ENCODE assay signal across 8 cellular contexts in the genomic region with DNA sequence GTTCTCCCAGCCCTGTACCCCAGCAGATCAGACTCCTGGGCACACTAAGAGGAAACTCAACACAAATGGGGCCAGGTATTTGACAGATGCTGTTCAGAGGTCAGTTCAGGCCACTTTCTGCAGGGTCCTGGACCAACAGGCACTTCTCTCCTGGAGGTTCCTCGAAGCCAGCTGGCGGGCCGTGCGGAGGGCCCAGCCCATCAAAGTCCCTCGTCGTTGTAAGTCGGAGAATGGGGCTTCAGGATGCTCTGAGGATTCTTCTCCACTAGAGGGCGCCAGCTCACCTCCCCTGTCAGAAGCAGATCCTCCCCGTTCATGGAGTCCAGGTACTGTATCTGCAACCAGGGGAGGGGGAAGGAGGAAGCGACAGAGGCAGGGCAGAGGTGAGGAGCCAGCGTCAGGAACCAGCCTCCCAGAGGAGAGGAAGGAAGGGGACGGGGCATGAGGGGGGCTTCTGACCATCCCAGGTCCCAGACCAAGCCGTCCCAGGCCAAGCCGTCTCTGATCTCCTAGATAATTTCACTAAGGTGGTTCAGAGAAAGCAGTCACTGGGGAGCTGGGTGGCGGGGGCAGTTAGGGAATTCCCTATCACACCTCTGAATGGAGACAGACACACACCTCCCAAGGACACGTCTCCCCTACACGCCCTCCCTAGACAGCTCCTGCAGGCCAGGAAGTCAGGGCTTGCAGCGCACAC. TPM values are rescaled to one million over a fixed set of nuclear protein-coding genes. Genes with fewer than 3 reads are reported as not detected.
DNase-seq lines count a peak whose midpoint lies in the region; ATAC-seq and TF ChIP-seq lines count a peak whose summit lies in the region.

No MANE protein-coding gene starts in this region.

- no peak overlapping the region for H3K4me3 ChIP-seq in colonic mucosa
- no peak overlapping the region for H3K4me3 ChIP-seq in liver (ENCODE audit: low read depth in 1 of 3, low read length in 3 of 3)

- peak overlapping the region in 1 of 2 donors; percentile 21 for H3K9ac ChIP-seq in colonic mucosa (ENCODE audit: low read depth in 2 of 2, low read length in 2 of 2)
- no peak overlapping the region for H3K9ac ChIP-seq in liver (ENCODE audit: low read depth in 1 of 2, low read length in 2 of 2)

- TF ChIP-seq CTCF in colonic mucosa (IDR thresholded peaks at IDR 0.05) = peak; percentile 83
- peak; percentile 91 for TF ChIP-seq CTCF in liver (IDR thresholded peaks at IDR 0.05; ENCODE audit: low read depth, low read length, missing input control)

- intact Hi-C loops in activated CD4-positive, alpha-beta T cell treated with anti-CD3 and anti-CD28 coated beads, Interleukin-2, amount 10 ng/mL, durations not matched to agents 24 days and 14 days (cut with micrococcal nuclease) = loop anchor here (1.0 to 10.0 kb wide), 5 partner anchors 8 to 311 kb away; a partner anchor contains a TSS
- intact Hi-C loops in colonic mucosa (cut with DNase I) = loop anchor here (5.0 kb wide), 1 partner anchor 128 kb away; no protein-coding TSS in a partner anchor

- peaks cover 41% of the 10 kb centered on the region for H3K4me1 Mint-ChIP-seq in activated CD4-positive, alpha-beta T cell treated with anti-CD3 and anti-CD28 coated beads, Interleukin-2, amount 10 ng/mL, durations not matched to agents 24 days and 14 days

- H3K4me1 ChIP-seq in colonic mucosa (no peaks in the 10 kb centered on the region), liver (ENCODE audit: control insufficient read depth in 4 of 4, insufficient read depth in 4 of 4, low read length in 3 of 4) (peaks cover 0 to 25% (median 19%) of the 10 kb centered on the region in 4 donors)

- H3K27me3 Mint-ChIP-seq in activated CD4-positive, alpha-beta T cell treated with anti-CD3 and anti-CD28 coated beads, Interleukin-2, amount 10 ng/mL, durations not matched to agents 24 days and 14 days = no peaks in the 10 kb centered on the region

- TF ChIP-seq RAD21 in liver (IDR thresholded peaks at IDR 0.05) = peak; percentile 97 to 99

- no peaks in the 10 kb centered on the region for H3K27me3 ChIP-seq in colonic mucosa
- H3K27me3 ChIP-seq in liver (ENCODE audit: control insufficient read depth in 4 of 4, insufficient read depth in 4 of 4, low read length in 3 of 4) = no peaks in the 10 kb centered on the region

- peak overlapping the region; percentile 78 for H3K27ac Mint-ChIP-seq in activated CD4-positive, alpha-beta T cell treated with anti-CD3 and anti-CD28 coated beads, Interleukin-2, amount 10 ng/mL, durations not matched to agents 24 days and 14 days

- peaks cover 3% of the 10 kb centered on the region for H3K36me3 Mint-ChIP-seq in activated CD4-positive, alpha-beta T cell treated with anti-CD3 and anti-CD28 coated beads, Interleukin-2, amount 10 ng/mL, durations not matched to agents 24 days and 14 days (ENCODE audit: low read depth)

- peak; percentile 60 for ATAC-seq in HG03432 (IDR thresholded peaks at IDR 0.05; ENCODE audit: unreplicated experiment)
- ATAC-seq in HG03521 (IDR thresholded peaks at IDR 0.05; ENCODE audit: unreplicated experiment) = no peak

- WGBS in liver = 27% methylated on average over 18 of the region's 18 CpGs

- H3K9me3 Mint-ChIP-seq in activated CD4-positive, alpha-beta T cell treated with anti-CD3 and anti-CD28 coated beads, Interleukin-2, amount 10 ng/mL, durations not matched to agents 24 days and 14 days = no peaks in the 10 kb centered on the region

- DNase-seq in DMS53 (lab: John Stamatoyannopoulos, UW) = peak; percentile 96
- DNase-seq in NCI-H524 treated with DMSO at 0.1 percent for 48 hours (lab: John Stamatoyannopoulos, UW) = peak; percentile 64
- peak; percentile 95 for DNase-seq in activated CD4-positive, alpha-beta T cell treated with anti-CD3 and anti-CD28 coated beads, Interleukin-2, amount 10 ng/mL, durations not matched to agents 24 days and 14 days
- peak; percentile 87 for DNase-seq in colonic mucosa
- DNase-seq in stimulated activated CD4-positive, alpha-beta T cell treated with anti-CD3 and anti-CD28 coated beads, TNF-alpha, amount 100 ng/mL, for 1 hour (ENCODE audit: low read depth in 3 of 3, low spot score in 1 of 3) = peak; percentile 62 to 68 (median 65)

- no peaks in the 10 kb centered on the region for H3K9me3 ChIP-seq in colonic mucosa
- H3K9me3 ChIP-seq in liver (ENCODE audit: control insufficient read depth in 4 of 4, low read length in 3 of 4) = no peaks in the 10 kb centered on the region

- H3K27ac ChIP-seq in colonic mucosa (no peak overlapping the region), liver (ENCODE audit: low read depth in 1 of 2, low read length in 2 of 2) (no peak overlapping the region)

- H3K4me3 Mint-ChIP-seq in activated CD4-positive, alpha-beta T cell treated with anti-CD3 and anti-CD28 coated beads, Interleukin-2, amount 10 ng/mL, durations not matched to agents 24 days and 14 days = no peak overlapping the region

- H3K36me3 ChIP-seq in colonic mucosa (no peaks in the 10 kb centered on the region), liver (ENCODE audit: control insufficient read depth in 4 of 4, insufficient read depth in 3 of 4, low read depth in 1 of 4, low read length in 3 of 4) (peaks cover 0 to 6% (median 0%) of the 10 kb centered on the region in 4 donors)

TF ChIP-seq in liver, 16 proteins besides CTCF, POLR2A, EP300 and RAD21:
- no peak for TF ChIP-seq YY1 (IDR thresholded peaks at IDR 0.05)
- TF ChIP-seq, protein P1, sequence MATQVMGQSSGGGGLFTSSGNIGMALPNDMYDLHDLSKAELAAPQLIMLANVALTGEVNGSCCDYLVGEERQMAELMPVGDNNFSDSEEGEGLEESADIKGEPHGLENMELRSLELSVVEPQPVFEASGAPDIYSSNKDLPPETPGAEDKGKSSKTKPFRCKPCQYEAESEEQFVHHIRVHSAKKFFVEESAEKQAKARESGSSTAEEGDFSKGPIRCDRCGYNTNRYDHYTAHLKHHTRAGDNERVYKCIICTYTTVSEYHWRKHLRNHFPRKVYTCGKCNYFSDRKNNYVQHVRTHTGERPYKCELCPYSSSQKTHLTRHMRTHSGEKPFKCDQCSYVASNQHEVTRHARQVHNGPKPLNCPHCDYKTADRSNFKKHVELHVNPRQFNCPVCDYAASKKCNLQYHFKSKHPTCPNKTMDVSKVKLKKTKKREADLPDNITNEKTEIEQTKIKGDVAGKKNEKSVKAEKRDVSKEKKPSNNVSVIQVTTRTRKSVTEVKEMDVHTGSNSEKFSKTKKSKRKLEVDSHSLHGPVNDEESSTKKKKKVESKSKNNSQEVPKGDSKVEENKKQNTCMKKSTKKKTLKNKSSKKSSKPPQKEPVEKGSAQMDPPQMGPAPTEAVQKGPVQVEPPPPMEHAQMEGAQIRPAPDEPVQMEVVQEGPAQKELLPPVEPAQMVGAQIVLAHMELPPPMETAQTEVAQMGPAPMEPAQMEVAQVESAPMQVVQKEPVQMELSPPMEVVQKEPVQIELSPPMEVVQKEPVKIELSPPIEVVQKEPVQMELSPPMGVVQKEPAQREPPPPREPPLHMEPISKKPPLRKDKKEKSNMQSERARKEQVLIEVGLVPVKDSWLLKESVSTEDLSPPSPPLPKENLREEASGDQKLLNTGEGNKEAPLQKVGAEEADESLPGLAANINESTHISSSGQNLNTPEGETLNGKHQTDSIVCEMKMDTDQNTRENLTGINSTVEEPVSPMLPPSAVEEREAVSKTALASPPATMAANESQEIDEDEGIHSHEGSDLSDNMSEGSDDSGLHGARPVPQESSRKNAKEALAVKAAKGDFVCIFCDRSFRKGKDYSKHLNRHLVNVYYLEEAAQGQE (IDR thresholded peaks at IDR 0.05) = no peak
- TF ChIP-seq RXRA (IDR thresholded peaks at IDR 0.05) = no peak
- TF ChIP-seq FOXA2 (IDR thresholded peaks at IDR 0.05) = no peak
- no peak for TF ChIP-seq NR2F2 (IDR thresholded peaks at IDR 0.05)
- TF ChIP-seq TAF1 (conservative IDR thresholded peaks at IDR 0.05) = no peak
- TF ChIP-seq SP1 (IDR thresholded peaks at IDR 0.05) = no peak
- TF ChIP-seq JUND (IDR thresholded peaks at IDR 0.05) = no peak
- TF ChIP-seq, protein P2, sequence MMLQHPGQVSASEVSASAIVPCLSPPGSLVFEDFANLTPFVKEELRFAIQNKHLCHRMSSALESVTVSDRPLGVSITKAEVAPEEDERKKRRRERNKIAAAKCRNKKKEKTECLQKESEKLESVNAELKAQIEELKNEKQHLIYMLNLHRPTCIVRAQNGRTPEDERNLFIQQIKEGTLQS (IDR thresholded peaks at IDR 0.05) = no peak
TF ChIP-seq in liver: peak in this region for 0.

RNA-seq across cellular contexts. Expression of a gene that starts 11.7 kb away (rescaled TPM):
- total RNA-seq in activated CD4-positive, alpha-beta T cell treated with anti-CD3 and anti-CD28 coated beads, Interleukin-2, amount 10 ng/mL, durations not matched to agents 24 days and 14 days = not detected in 2 replicates
- under 1 TPM in 1 of 2 donors, not detected in 1; 0.45 TPM for total RNA-seq in colonic mucosa
- under 1 TPM in 1 of 2 donors, not detected in 1; 0.05 TPM for total RNA-seq in liver
- polyA plus RNA-seq in liver = not detected

RNA-seq across cellular contexts. Expression of a gene that starts 19.3 kb away (rescaled TPM):
- total RNA-seq in activated CD4-positive, alpha-beta T cell treated with anti-CD3 and anti-CD28 coated beads, Interleukin-2, amount 10 ng/mL, durations not matched to agents 24 days and 14 days = 211 and 216 TPM in 2 replicates
- 100 to 1,000 TPM; 163 to 194 TPM for total RNA-seq in colonic mucosa
- total RNA-seq in liver = 10 to 100 TPM; 60.8 to 71.3 TPM
- 100 to 1,000 TPM; 140 to 160 TPM for polyA plus RNA-seq in liver

RNA-seq across cellular contexts. Expression of a gene that starts 26.0 kb away (rescaled TPM):
- 26.2 and 27.3 TPM in 2 replicates for total RNA-seq in activated CD4-positive, alpha-beta T cell treated with anti-CD3 and anti-CD28 coated beads, Interleukin-2, amount 10 ng/mL, durations not matched to agents 24 days and 14 days
- 100 to 1,000 TPM in 1 of 2 donors, 10 to 100 TPM in 1; 83.9 to 123 TPM for total RNA-seq in colonic mucosa
- total RNA-seq in liver = 1 to 10 TPM; 5.2 to 5.4 TPM
- polyA plus RNA-seq in liver = 10 to 100 TPM; 15.2 to 16.0 TPM
